ENCODE assay signal across 1 cellular context in the genomic region with DNA sequence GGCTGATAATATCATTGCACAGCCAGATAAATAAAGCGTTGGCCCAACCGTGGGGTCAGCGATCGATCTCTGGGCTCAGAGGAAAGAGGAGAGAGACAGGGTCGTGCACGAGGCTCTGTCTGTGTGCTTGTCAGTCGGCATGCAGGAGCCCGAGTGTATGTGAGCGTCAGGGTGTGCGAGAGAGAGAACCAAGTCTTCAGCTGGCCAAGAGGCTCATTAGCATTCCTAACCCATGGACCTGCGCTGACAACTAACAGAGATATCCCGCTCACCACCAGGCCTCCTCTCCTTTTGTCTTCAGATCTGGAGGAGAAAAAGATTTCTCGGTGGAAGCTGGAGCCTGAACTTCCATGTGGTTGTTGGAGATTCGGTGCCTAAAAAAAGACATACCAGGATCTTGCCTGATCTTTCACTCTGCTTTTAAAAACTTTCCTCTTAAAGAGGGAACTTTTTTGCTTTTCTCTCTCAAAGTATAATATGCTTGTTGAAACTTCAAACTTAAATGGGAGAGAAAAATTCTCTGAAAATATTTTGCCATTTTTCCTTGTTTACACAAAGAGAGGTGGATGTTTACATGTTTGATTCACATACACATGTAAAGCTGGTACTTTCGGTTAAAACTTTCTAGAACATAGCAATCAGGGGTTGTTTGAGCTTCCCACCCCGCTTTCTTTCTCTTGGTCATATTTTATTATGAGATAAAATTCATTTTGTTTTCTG.
TF ChIP-seq lines count a peak whose summit lies in the region.

No MANE protein-coding gene starts in this region.

TF ChIP-seq in WTC11, 78 proteins besides CTCF, POLR2A, EP300 and RAD21 (continued from another document):
- TF ChIP-seq, protein P1, sequence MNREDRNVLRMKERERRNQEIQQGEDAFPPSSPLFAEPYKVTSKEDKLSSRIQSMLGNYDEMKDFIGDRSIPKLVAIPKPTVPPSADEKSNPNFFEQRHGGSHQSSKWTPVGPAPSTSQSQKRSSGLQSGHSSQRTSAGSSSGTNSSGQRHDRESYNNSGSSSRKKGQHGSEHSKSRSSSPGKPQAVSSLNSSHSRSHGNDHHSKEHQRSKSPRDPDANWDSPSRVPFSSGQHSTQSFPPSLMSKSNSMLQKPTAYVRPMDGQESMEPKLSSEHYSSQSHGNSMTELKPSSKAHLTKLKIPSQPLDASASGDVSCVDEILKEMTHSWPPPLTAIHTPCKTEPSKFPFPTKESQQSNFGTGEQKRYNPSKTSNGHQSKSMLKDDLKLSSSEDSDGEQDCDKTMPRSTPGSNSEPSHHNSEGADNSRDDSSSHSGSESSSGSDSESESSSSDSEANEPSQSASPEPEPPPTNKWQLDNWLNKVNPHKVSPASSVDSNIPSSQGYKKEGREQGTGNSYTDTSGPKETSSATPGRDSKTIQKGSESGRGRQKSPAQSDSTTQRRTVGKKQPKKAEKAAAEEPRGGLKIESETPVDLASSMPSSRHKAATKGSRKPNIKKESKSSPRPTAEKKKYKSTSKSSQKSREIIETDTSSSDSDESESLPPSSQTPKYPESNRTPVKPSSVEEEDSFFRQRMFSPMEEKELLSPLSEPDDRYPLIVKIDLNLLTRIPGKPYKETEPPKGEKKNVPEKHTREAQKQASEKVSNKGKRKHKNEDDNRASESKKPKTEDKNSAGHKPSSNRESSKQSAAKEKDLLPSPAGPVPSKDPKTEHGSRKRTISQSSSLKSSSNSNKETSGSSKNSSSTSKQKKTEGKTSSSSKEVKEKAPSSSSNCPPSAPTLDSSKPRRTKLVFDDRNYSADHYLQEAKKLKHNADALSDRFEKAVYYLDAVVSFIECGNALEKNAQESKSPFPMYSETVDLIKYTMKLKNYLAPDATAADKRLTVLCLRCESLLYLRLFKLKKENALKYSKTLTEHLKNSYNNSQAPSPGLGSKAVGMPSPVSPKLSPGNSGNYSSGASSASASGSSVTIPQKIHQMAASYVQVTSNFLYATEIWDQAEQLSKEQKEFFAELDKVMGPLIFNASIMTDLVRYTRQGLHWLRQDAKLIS (CRISPR knock-in tag; IDR thresholded peaks at IDR 0.05; ENCODE audit: borderline replicate concordance) = no peak
- TF ChIP-seq, protein P2, sequence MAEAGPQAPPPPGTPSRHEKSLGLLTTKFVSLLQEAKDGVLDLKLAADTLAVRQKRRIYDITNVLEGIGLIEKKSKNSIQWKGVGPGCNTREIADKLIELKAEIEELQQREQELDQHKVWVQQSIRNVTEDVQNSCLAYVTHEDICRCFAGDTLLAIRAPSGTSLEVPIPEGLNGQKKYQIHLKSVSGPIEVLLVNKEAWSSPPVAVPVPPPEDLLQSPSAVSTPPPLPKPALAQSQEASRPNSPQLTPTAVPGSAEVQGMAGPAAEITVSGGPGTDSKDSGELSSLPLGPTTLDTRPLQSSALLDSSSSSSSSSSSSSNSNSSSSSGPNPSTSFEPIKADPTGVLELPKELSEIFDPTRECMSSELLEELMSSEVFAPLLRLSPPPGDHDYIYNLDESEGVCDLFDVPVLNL (CRISPR knock-in tag; IDR thresholded peaks at IDR 0.05; ENCODE audit: borderline replicate concordance, low read depth) = no peak
- TF ChIP-seq, protein P3, sequence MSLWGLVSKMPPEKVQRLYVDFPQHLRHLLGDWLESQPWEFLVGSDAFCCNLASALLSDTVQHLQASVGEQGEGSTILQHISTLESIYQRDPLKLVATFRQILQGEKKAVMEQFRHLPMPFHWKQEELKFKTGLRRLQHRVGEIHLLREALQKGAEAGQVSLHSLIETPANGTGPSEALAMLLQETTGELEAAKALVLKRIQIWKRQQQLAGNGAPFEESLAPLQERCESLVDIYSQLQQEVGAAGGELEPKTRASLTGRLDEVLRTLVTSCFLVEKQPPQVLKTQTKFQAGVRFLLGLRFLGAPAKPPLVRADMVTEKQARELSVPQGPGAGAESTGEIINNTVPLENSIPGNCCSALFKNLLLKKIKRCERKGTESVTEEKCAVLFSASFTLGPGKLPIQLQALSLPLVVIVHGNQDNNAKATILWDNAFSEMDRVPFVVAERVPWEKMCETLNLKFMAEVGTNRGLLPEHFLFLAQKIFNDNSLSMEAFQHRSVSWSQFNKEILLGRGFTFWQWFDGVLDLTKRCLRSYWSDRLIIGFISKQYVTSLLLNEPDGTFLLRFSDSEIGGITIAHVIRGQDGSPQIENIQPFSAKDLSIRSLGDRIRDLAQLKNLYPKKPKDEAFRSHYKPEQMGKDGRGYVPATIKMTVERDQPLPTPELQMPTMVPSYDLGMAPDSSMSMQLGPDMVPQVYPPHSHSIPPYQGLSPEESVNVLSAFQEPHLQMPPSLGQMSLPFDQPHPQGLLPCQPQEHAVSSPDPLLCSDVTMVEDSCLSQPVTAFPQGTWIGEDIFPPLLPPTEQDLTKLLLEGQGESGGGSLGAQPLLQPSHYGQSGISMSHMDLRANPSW (CRISPR knock-in tag; conservative IDR thresholded peaks at IDR 0.05; ENCODE audit: low read depth) = no peak
